In genomic region chr1:23023174-23023573, GRCh38 we compare ENCODE assay signal across 26 cellular contexts. TPM values are rescaled to one million over a fixed set of nuclear protein-coding genes. Genes with fewer than 3 reads are reported as not detected.
"Had no signal": no experiment of that assay in that cellular context is flagged by ENCODE, and none has a peak within 500 bp of the region (broad histone marks: within the 10 kb centered on the region; RNA-seq: fewer than 3 reads in every experiment).

No MANE protein-coding gene starts in this region.

- H3K4me3 Mint-ChIP-seq: activated CD4-positive, alpha-beta T cell treated with anti-CD3 and anti-CD28 coated beads, Interleukin-2, amount 10 ng/mL, durations not matched to agents 7 days and 5 days; stimulated activated naive B cell treated with anti-CD40 and anti-IgM and Interleukin-4, amounts not matched to agents 10 μg/mL and 1 μg/mL and 100 μg/mL, for 72 hours had no signal

- H3K27me3 Mint-ChIP-seq: activated CD4-positive, alpha-beta T cell treated with anti-CD3 and anti-CD28 coated beads, Interleukin-2, amount 10 ng/mL, durations not matched to agents 7 days and 5 days; stimulated activated naive B cell treated with anti-CD40 and anti-IgM and Interleukin-4, amounts not matched to agents 10 μg/mL and 1 μg/mL and 100 μg/mL, for 72 hours had no signal

- ATAC-seq: activated CD4-positive, CD25-positive, alpha-beta regulatory T cell treated with anti-CD3 and anti-CD28 coated beads, Interleukin-2, amount 50 U/mL, for 24 hours; activated naive CD4-positive, alpha-beta T cell treated with anti-CD3 and anti-CD28 coated beads, Interleukin-2, amount 50 U/mL, for 72 hours; foreskin keratinocyte; lower lobe of right lung; stimulated activated naive B cell treated with anti-CD40 and anti-IgM and Interleukin-4, amounts not matched to agents 10 μg/mL and 1 μg/mL and 100 μg/mL, for 72 hours had no signal

- H3K27ac ChIP-seq: foreskin keratinocyte, lower lobe of right lung, spleen, thyroid gland had no signal

- H3K27me3 ChIP-seq: foreskin keratinocyte, spleen, thyroid gland had no signal

- H3K27ac Mint-ChIP-seq: activated CD4-positive, alpha-beta T cell treated with anti-CD3 and anti-CD28 coated beads, Interleukin-2, amount 10 ng/mL, durations not matched to agents 7 days and 5 days; activated naive CD4-positive, alpha-beta T cell treated with anti-CD3 and anti-CD28 coated beads, Interleukin-2, amount 50 U/mL, for 72 hours had no signal

- H3K9me3 ChIP-seq: lower lobe of right lung, thyroid gland had no signal

- H3K36me3 ChIP-seq: lower lobe of right lung, spleen, thyroid gland had no signal

- H3K4me3 ChIP-seq: lower lobe of right lung, spleen, thyroid gland had no signal

- DNase-seq: activated CD4-positive, alpha-beta T cell treated with anti-CD3 and anti-CD28 coated beads, Interleukin-2, amount 10 ng/mL, durations not matched to agents 7 days and 5 days; activated CD8-positive, alpha-beta memory T cell treated with anti-CD3 and anti-CD28 coated beads for 24 hours; activated CD8-positive, alpha-beta memory T cell treated with anti-CD3 and anti-CD28 coated beads, Interleukin-2, amount 50 U/mL, for 48 hours; activated effector memory CD4-positive, alpha-beta T cell treated with anti-CD3 and anti-CD28 coated beads, Interleukin-2, amount 50 U/mL, for 16 hours; activated T-cell treated with anti-CD3 and anti-CD28 coated beads, Interleukin-2, amount 50 U/mL, for 48 hours; amygdala; foreskin keratinocyte; head of caudate nucleus; lower lobe of right lung; retina; spleen; stimulated activated naive B cell treated with anti-CD40 and anti-IgM and Interleukin-4, amounts not matched to agents 10 μg/mL and 1 μg/mL and 100 μg/mL, for 72 hours; T-helper 1 cell; thyroid gland had no signal

- H3K4me1 ChIP-seq: foreskin keratinocyte had no signal

RNA-seq across cellular contexts. Expression of gene TEX46, which starts 7.5 kb away (rescaled TPM):
- total RNA-seq: activated CD4-positive, alpha-beta T cell treated with anti-CD3 and anti-CD28 coated beads, Interleukin-2, amount 10 ng/mL, durations not matched to agents 7 days and 5 days; activated naive CD4-positive, alpha-beta T cell treated with anti-CD3 and anti-CD28 coated beads, Interleukin-2, amount 50 U/mL, for 72 hours; cardiac septum; epithelial cell of proximal tubule; foreskin keratinocyte; lower lobe of right lung; mesenteric fat pad; omental fat pad; posterior vena cava; spleen; subcutaneous adipose tissue; thyroid gland; urinary bladder had no signal
- polyA plus RNA-seq: fibroblast of lung, foreskin keratinocyte, keratinocyte, neural cell, spleen, urinary bladder had no signal

RNA-seq across cellular contexts. Expression of gene LACTBL1, which starts 50.5 kb away (rescaled TPM):
- total RNA-seq: activated CD4-positive, alpha-beta T cell treated with anti-CD3 and anti-CD28 coated beads, Interleukin-2, amount 10 ng/mL, durations not matched to agents 7 days and 5 days; activated naive CD4-positive, alpha-beta T cell treated with anti-CD3 and anti-CD28 coated beads, Interleukin-2, amount 50 U/mL, for 72 hours; cardiac septum; epithelial cell of proximal tubule; fibroblast of lung; foreskin keratinocyte; lower lobe of right lung; mesenteric fat pad; omental fat pad; posterior vena cava; spleen; subcutaneous adipose tissue; thyroid gland; urinary bladder had no signal
- polyA plus RNA-seq: fibroblast of lung, foreskin keratinocyte, keratinocyte, neural cell, spleen, urinary bladder had no signal
